3 cellular contexts compared by ENCODE assay signal in the genomic region with DNA sequence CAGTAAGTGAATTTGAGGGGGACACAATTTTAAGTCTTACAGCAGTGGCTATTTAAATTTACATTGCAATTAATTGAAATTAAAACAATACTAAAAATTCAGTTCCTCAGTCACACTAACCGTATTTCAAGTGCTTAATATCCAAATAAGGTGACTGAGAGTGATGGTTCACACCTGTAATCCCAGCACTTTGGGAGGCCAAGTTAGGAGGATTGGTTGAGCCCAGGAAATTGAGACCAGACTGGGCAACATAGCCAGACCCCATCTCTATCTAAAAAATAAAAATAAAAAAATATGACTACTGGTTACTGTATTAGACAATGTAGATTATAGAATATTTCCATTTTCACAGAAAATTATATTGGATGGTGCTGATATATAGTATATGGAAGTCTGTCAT.
TF ChIP-seq lines count a peak whose summit lies in the region.

No MANE protein-coding gene starts in this region.

TF ChIP-seq in HepG2, 621 proteins besides CTCF, POLR2A, EP300 and RAD21:
- TF ChIP-seq ZNF446 (CRISPR knock-in tag; IDR thresholded peaks at IDR 0.05), result no peak
- TF ChIP-seq ZNF121 (CRISPR knock-in tag; IDR thresholded peaks at IDR 0.05), result peak; percentile 84

TF ChIP-seq in IMR-90, 13 proteins besides CTCF, POLR2A, EP300 and RAD21:
- TF ChIP-seq, protein P1, sequence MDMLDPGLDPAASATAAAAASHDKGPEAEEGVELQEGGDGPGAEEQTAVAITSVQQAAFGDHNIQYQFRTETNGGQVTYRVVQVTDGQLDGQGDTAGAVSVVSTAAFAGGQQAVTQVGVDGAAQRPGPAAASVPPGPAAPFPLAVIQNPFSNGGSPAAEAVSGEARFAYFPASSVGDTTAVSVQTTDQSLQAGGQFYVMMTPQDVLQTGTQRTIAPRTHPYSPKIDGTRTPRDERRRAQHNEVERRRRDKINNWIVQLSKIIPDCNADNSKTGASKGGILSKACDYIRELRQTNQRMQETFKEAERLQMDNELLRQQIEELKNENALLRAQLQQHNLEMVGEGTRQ (IDR thresholded peaks at IDR 0.05; ENCODE audit: low read depth, low read length), result no peak

TF ChIP-seq in K562, 482 proteins besides CTCF, POLR2A, EP300 and RAD21:
- TF ChIP-seq PCBP1 (IDR thresholded peaks at IDR 0.05; ENCODE audit: low read depth, low read length, poor library complexity, severe bottlenecking), result no peak
- peak; percentile 78 for TF ChIP-seq ZNF121 (CRISPR knock-in tag; conservative IDR thresholded peaks at IDR 0.05)
- TF ChIP-seq NFRKB (IDR thresholded peaks at IDR 0.05; ENCODE audit: low read depth), result no peak
- TF ChIP-seq, protein P2, sequence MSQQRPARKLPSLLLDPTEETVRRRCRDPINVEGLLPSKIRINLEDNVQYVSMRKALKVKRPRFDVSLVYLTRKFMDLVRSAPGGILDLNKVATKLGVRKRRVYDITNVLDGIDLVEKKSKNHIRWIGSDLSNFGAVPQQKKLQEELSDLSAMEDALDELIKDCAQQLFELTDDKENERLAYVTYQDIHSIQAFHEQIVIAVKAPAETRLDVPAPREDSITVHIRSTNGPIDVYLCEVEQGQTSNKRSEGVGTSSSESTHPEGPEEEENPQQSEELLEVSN (IDR thresholded peaks at IDR 0.05; ENCODE audit: borderline replicate concordance in 1 of 2, extremely low read depth in 1 of 2, insufficient read depth in 1 of 2, insufficient read length in 1 of 2, low read depth in 1 of 2, low read length in 1 of 2, poor library complexity in 1 of 2, severe bottlenecking in 1 of 2), result no peak
- no peak for TF ChIP-seq GTF2E2 (tag; IDR thresholded peaks at IDR 0.05)
- TF ChIP-seq RBM25 (IDR thresholded peaks at IDR 0.05; ENCODE audit: low read depth, low read length, severe bottlenecking), result peak; percentile 55
TF ChIP-seq in K562: peak in this region for 2.
